29 cellular contexts compared by ENCODE assay signal in genomic region chr9:130366072-130366471, GRCh38.
"Had no signal": no experiment of that assay in that cellular context is flagged by ENCODE, and none has a peak within 500 bp of the region (broad histone marks: within the 10 kb centered on the region; RNA-seq: fewer than 3 reads in every experiment).

No MANE protein-coding gene starts in this region.

- H3K27ac Mint-ChIP-seq: dendritic cell treated with granulocyte-macrophage colony-stimulating factor and Interleukin-4, amounts not matched to agents 40 ng/mL and 50 ng/mL, for 4 days; effector memory CD8-positive, alpha-beta T cell; endodermal cell had no signal

- H3K27me3 ChIP-seq: colonic mucosa, dorsolateral prefrontal cortex, esophagus muscularis mucosa, foreskin keratinocyte, gastrocnemius medialis, gastroesophageal sphincter, heart left ventricle had no signal

- H3K4me3 Mint-ChIP-seq: dendritic cell treated with granulocyte-macrophage colony-stimulating factor and Interleukin-4, amounts not matched to agents 40 ng/mL and 50 ng/mL, for 4 days; effector memory CD8-positive, alpha-beta T cell; endodermal cell had no signal

- H3K4me1 ChIP-seq: colonic mucosa, esophagus muscularis mucosa, esophagus squamous epithelium, foreskin keratinocyte, gastrocnemius medialis, gastroesophageal sphincter, heart left ventricle, heart right ventricle had no signal

- FAIRE-seq: colon, endometrium, endothelial cell of umbilical vein, frontal cortex had no signal

- H3K4me3 ChIP-seq: colonic mucosa, coronary artery, dorsolateral prefrontal cortex, esophagus muscularis mucosa, esophagus squamous epithelium, gastrocnemius medialis, gastroesophageal sphincter, heart left ventricle, heart right ventricle had no signal

- H3K9me3 Mint-ChIP-seq: dendritic cell treated with granulocyte-macrophage colony-stimulating factor and Interleukin-4, amounts not matched to agents 40 ng/mL and 50 ng/mL, for 4 days; effector memory CD8-positive, alpha-beta T cell; endodermal cell had no signal

- H3K27ac ChIP-seq: colonic mucosa, coronary artery, dorsolateral prefrontal cortex, epithelial cell of prostate, esophagus muscularis mucosa, esophagus squamous epithelium, foreskin keratinocyte, gastrocnemius medialis, gastroesophageal sphincter, heart left ventricle, heart right ventricle had no signal

- ATAC-seq: effector memory CD8-positive, alpha-beta T cell; esophagus mucosa; foreskin keratinocyte; gastrocnemius medialis; gastroesophageal sphincter had no signal

- H3K9me3 ChIP-seq: colonic mucosa, esophagus muscularis mucosa, esophagus squamous epithelium, gastrocnemius medialis, gastroesophageal sphincter, heart left ventricle, heart right ventricle had no signal

- H3K36me3 ChIP-seq: colonic mucosa, esophagus squamous epithelium, gastrocnemius medialis had no signal

- DNase-seq: colonic mucosa; cortex of kidney; dermis blood vessel endothelial cell; dorsolateral prefrontal cortex; effector CD4-positive, alpha-beta T cell; effector CD8-positive, alpha-beta T cell; effector memory CD4-positive, alpha-beta T cell; effector memory CD8-positive, alpha-beta T cell; endodermal cell; erythroblast; esophagus squamous epithelium; foreskin fibroblast; foreskin keratinocyte; foreskin melanocyte; gastrocnemius medialis; glutamatergic neuron; head of caudate nucleus; heart left ventricle; heart right ventricle had no signal
